Comparison of ENCODE assay signal across 8 cellular contexts in the genomic region with DNA sequence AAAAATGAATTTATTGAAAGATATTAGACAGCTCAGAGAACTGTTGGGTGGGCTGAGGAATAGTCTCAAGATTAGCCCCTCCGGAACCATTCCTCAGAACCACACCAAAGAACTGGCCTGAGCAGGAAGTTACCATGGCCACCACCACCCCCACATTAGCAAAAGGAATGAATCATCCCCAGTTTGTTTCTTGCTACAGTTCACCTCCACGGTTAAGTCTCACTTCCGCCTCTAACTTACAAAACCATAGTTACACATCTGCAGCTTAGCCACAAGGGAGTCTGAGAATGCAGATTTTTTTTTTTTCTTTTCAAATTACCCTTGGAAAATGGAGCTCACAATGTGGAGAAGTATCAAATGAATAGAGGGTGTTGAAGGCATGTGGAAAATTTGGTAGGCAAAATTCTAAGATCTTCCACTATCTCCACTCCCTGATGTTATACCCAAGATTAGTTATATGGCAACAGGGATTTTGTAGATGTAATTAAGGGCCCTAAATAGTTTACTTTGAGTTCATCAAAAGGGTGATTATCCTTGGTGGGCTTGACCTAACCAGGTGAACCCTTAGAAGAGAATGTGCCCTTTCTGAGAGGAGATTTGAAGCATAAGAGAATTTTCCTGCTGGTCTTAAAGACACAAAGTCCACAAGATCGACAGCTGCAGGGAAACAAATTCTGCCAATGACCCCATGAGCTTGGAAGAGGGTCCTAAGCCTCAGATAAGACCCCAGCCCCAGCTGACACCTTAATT.
A peak's percentile ranks its signal among the peaks of the same experiment; 100 is the strongest.
DNase-seq lines count a peak whose midpoint lies in the region; ATAC-seq, FAIRE-seq and TF ChIP-seq lines count a peak whose summit lies in the region.

No MANE protein-coding gene starts in this region.

- no peaks in the 10 kb centered on the region for H3K27me3 ChIP-seq in bronchial epithelial cell (ENCODE audit: control insufficient read depth, insufficient read depth, low read length)

- intact Hi-C loops in posterior cingulate gyrus (cut with DNase I): no loop called here

- FAIRE-seq in bronchial epithelial cell (lab: Jason Lieb, UNC): no peak

- H3K36me3 ChIP-seq in bronchial epithelial cell (ENCODE audit: control insufficient read depth, insufficient read depth, low read length): no peaks in the 10 kb centered on the region

- in situ Hi-C loops in ACHN (cut with HindIII; ENCODE audit: low pct_ligation_motif_present, low pct_unique_long_range_greater_than_20kb, low sequenced_read_pairs): no loop called here

- DNase-seq in ACHN (peak; percentile 67), SIG-M5 treated with dmso at 0.1 percent for 504 hours (lab: John Stamatoyannopoulos, UW; ENCODE audit: unreplicated experiment) (peak; percentile 96), bronchial epithelial cell (ENCODE audit: low read depth) (peak; percentile 92), posterior cingulate gyrus (no peak), NCI-H524 treated with DMSO at 0.1 percent for 48 hours (lab: John Stamatoyannopoulos, UW) (no peak)
- peak; percentile 2 for DNase-seq in stimulated activated CD4-positive, alpha-beta T cell treated with anti-CD3 and anti-CD28 coated beads, Interleukin-12 subunit alpha, Interleukin-12 subunit beta, amount 100 ng/mL, for 4 hours

- ATAC-seq in GM19025 (IDR thresholded peaks at IDR 0.05; ENCODE audit: low read depth, unreplicated experiment): peak; percentile 99
- ATAC-seq in HG03103 (IDR thresholded peaks at IDR 0.05; ENCODE audit: low read depth, unreplicated experiment): peak; percentile 98

- H3K4me3 ChIP-seq in bronchial epithelial cell (ENCODE audit: low read depth, low read length): no peak overlapping the region

- TF ChIP-seq CTCF in bronchial epithelial cell (IDR thresholded peaks at IDR 0.05; ENCODE audit: insufficient read depth, low read length, severe bottlenecking): no peak

Comparison
In these comparisons a context has a peak if more than half of its experiments do, and no peak if none do; other contexts are left out.
1. DNase-seq: peak in ACHN (single experiment), SIG-M5 treated with dmso at 0.1 percent for 504 hours (single experiment), bronchial epithelial cell (single experiment) and stimulated activated CD4-positive, alpha-beta T cell treated with anti-CD3 and anti-CD28 coated beads, Interleukin-12 subunit alpha, Interleukin-12 subunit beta, amount 100 ng/mL, for 4 hours (single experiment); none in posterior cingulate gyrus (0 of 10) and NCI-H524 treated with DMSO at 0.1 percent for 48 hours (single experiment).